In the genomic region with DNA sequence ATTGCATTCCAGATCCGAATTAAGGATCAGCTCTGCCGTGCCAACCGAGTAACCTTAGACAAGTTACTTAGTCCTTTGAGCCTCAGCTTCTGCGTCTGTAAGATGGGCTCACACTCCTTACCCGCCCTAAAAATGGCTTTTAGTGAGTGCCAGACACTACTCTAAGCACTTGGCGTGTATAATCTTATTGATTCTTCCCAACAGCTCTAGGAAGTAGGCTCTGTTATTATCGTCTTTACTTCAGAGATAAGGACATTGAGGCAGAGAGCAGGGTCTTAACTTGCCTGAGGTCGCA, we compare ENCODE assay signal across 22 cellular contexts. TPM values are rescaled to one million over a fixed set of nuclear protein-coding genes. Genes with fewer than 3 reads are reported as not detected.
DNase-seq lines count a peak whose midpoint lies in the region; ATAC-seq and TF ChIP-seq lines count a peak whose summit lies in the region.
"Had no signal": no experiment of that assay in that cellular context is flagged by ENCODE, and none has a peak within 500 bp of the region (broad histone marks: within the 10 kb centered on the region; RNA-seq: fewer than 3 reads in every experiment).

No MANE protein-coding gene starts in this region.

- H3K27ac ChIP-seq in PC-3 (ENCODE audit: low read length): no peak overlapping the region
- H3K27ac ChIP-seq in hepatocyte: no peak overlapping the region
- H3K27ac ChIP-seq: skin epidermis, thyroid gland had no signal

- POLR2A ChIA-PET in PC-3 (lab: Charles Lee; ENCODE audit: unreplicated experiment): no interaction called here

- H2AFZ ChIP-seq in PC-3 (ENCODE audit: low read length): peak overlapping the region; percentile 57
- no peak overlapping the region for H2AFZ ChIP-seq in hepatocyte
- no peak overlapping the region for H2AFZ ChIP-seq in neuron (ENCODE audit: low read depth, low read length)

- H3K27me3 ChIP-seq in PC-3 (ENCODE audit: low read length) (peaks cover 97% of the 10 kb centered on the region), hepatocyte (peaks cover 100% of the 10 kb centered on the region), neuron (ENCODE audit: insufficient read depth, low read length) (peaks cover 87% of the 10 kb centered on the region)

- H3K4me2 ChIP-seq in PC-3 (ENCODE audit: low read length) (peak overlapping the region; percentile 76), hepatocyte (peak overlapping the region; percentile 79)

- H3K36me3 ChIP-seq in PC-3 (ENCODE audit: low read depth, low read length) (no peaks in the 10 kb centered on the region), hepatocyte (replicated peaks; ENCODE audit: insufficient read depth, low read depth) (no peaks in the 10 kb centered on the region), neuron (ENCODE audit: insufficient read depth, low read length) (no peaks in the 10 kb centered on the region)
- H3K36me3 ChIP-seq: thyroid gland had no signal

- no peak overlapping the region for H3K9ac ChIP-seq in PC-3 (ENCODE audit: low read length)

- no peaks in the 10 kb centered on the region for H3K9me3 ChIP-seq in PC-3 (ENCODE audit: low read length)
- H3K9me3 ChIP-seq in hepatocyte (ENCODE audit: low read depth): no peaks in the 10 kb centered on the region
- no peaks in the 10 kb centered on the region for H3K9me3 ChIP-seq in neuron (ENCODE audit: low read length)
- H3K9me3 ChIP-seq: thyroid gland had no signal

- DNase-seq in DMS53 (lab: John Stamatoyannopoulos, UW) (peak; percentile 15), DMS53 treated with DMSO at 0.1 percent for 48 hours (lab: John Stamatoyannopoulos, UW; ENCODE audit: unreplicated experiment) (no peak), PC-3 (no peak), hepatocyte (ENCODE audit: low spot score) (no peak), OCI-M1 (lab: John Stamatoyannopoulos, UW) (no peak), NCI-H510A treated with DMSO at 0.1 percent for 48 hours (lab: John Stamatoyannopoulos, UW) (no peak), NOMO-1 treated with dmso at 0.1 percent for 144 hours (lab: John Stamatoyannopoulos, UW; ENCODE audit: unreplicated experiment) (no peak)
- DNase-seq: 8988T; activated CD8-positive, alpha-beta memory T cell treated with anti-CD3 and anti-CD28 coated beads for 24 hours; activated effector memory CD4-positive, alpha-beta T cell treated with Interleukin-2 at 50 U/mL for 16 hours; activated naive CD8-positive, alpha-beta T cell treated with anti-CD3 and anti-CD28 coated beads, Interleukin-2, amount 50 U/mL, for 24 hours; CD4-positive, CD25-positive, alpha-beta regulatory T cell; cerebellar nuclear complex; EL; left colon; NCI-H1930; stimulated activated naive CD8-positive, alpha-beta T cell treated with anti-CD3 and anti-CD28 coated beads, Interleukin-15, amount 100 ng/mL, for 72 hours; thyroid gland had no signal

- H4K20me1 ChIP-seq in PC-3 (ENCODE audit: low read length): no peaks in the 10 kb centered on the region
- no peaks in the 10 kb centered on the region for H4K20me1 ChIP-seq in hepatocyte (ENCODE audit: insufficient read depth, poor library complexity, severe bottlenecking)

- no peak for ATAC-seq in PC-3
- ATAC-seq: activated naive CD8-positive, alpha-beta T cell treated with anti-CD3 and anti-CD28 coated beads, Interleukin-2, amount 50 U/mL, for 24 hours; K562; stimulated activated naive CD8-positive, alpha-beta T cell treated with anti-CD3 and anti-CD28 coated beads, Interleukin-15, amount 100 ng/mL, for 72 hours had no signal

- TF ChIP-seq CTCF in PC-3 (conservative IDR thresholded peaks at IDR 0.05; ENCODE audit: low read depth, low read length): no peak
- no peak for TF ChIP-seq CTCF in hepatocyte (IDR thresholded peaks at IDR 0.05; ENCODE audit: poor library complexity)

- WGBS in hepatocyte (ENCODE audit: low lambda C conversion rate, missing lambda C conversion rate): 12% methylated on average over 8 of the region's 8 CpGs

- H3K4me3 ChIP-seq in PC-3 (ENCODE audit: low read length): peak overlapping the region; percentile 57
- H3K4me3 ChIP-seq in hepatocyte: no peak overlapping the region
- H3K4me3 ChIP-seq in neuron (ENCODE audit: low read length): peak overlapping the region; percentile 44
- H3K4me3 ChIP-seq: K562, skin epidermis, thyroid gland had no signal

- intact Hi-C loops in PC-3 (cut with micrococcal nuclease): no loop called here

- H3K79me2 ChIP-seq in PC-3 (ENCODE audit: low read length) (no peaks in the 10 kb centered on the region), hepatocyte (no peaks in the 10 kb centered on the region)

- H3K4me1 ChIP-seq in PC-3 (ENCODE audit: insufficient read depth, low read length): peaks cover 18% of the 10 kb centered on the region; the same call in 1 of the 2 replicates
- H3K4me1 ChIP-seq in hepatocyte (ENCODE audit: insufficient read depth): peaks cover 22% of the 10 kb centered on the region
- H3K4me1 ChIP-seq in neuron (ENCODE audit: insufficient read depth, low read length): peaks cover 53% of the 10 kb centered on the region

- no TSS peak for BruUV-seq in PC-3 (replicated peaks; lab: Mats Ljungman, UMichigan)

- H3K9me2 ChIP-seq in PC-3 (replicated peaks; ENCODE audit: low read length) (no peaks in the 10 kb centered on the region), hepatocyte (replicated peaks; ENCODE audit: insufficient read depth) (no peaks in the 10 kb centered on the region)

- CTCF ChIA-PET in PC-3 (lab: Charles Lee): no interaction called here

- H3F3A ChIP-seq in PC-3 (ENCODE audit: low read length, unreplicated experiment): no peaks in the 10 kb centered on the region

RNA-seq across cellular contexts. Expression of a gene that starts 21.7 kb away (rescaled TPM):
- 18.5 and 26.6 TPM in 2 replicates for total RNA-seq in PC-3 (2014; rRNA removed)
- total RNA-seq in hepatocyte: 3.7 and 5.0 TPM in 2 replicates
- 10.4 and 11.0 TPM in 2 replicates for polyA plus RNA-seq in hepatocyte

RNA-seq across cellular contexts. Expression of a gene that starts 43.4 kb away (rescaled TPM):
- total RNA-seq in PC-3 (2014; rRNA removed): 29.5 and 32.6 TPM in 2 replicates
- total RNA-seq in hepatocyte: 14.9 and 18.3 TPM in 2 replicates
- 10.8 and 11.2 TPM in 2 replicates for polyA plus RNA-seq in hepatocyte

RNA-seq across cellular contexts. Expression of a gene that starts 54.1 kb away (rescaled TPM):
- total RNA-seq in PC-3 (2014; rRNA removed): 1.6 and 9.7 TPM in 2 replicates
- 0.48 and 2.0 TPM in 2 replicates for total RNA-seq in hepatocyte
- 0.28 TPM in 1 of 2 replicates, not detected in the other for polyA plus RNA-seq in hepatocyte
- total RNA-seq: K562, SK-MEL-5 had no signal
- polyA plus RNA-seq: K562 had no signal
